Comparison of ENCODE assay signal across 23 cellular contexts in genomic region chr9:15137089-15137488, GRCh38.
"Had no signal": no experiment of that assay in that cellular context is flagged by ENCODE, and none has a peak within 500 bp of the region (broad histone marks: within the 10 kb centered on the region; RNA-seq: fewer than 3 reads in every experiment).

No MANE protein-coding gene starts in this region.

- H3K4me1 ChIP-seq: breast epithelium, parathyroid adenoma, testis had no signal

- H3K4me2 ChIP-seq: smooth muscle cell had no signal

- H3K27me3 ChIP-seq: ascending aorta, breast epithelium, esophagus muscularis mucosa, gastroesophageal sphincter, heart left ventricle, stomach, testis, upper lobe of left lung had no signal

- H3K9me3 ChIP-seq: ascending aorta, breast epithelium, esophagus muscularis mucosa, gastroesophageal sphincter, heart left ventricle, stomach, testis, upper lobe of left lung had no signal

- H3K36me3 Mint-ChIP-seq: activated naive CD4-positive, alpha-beta T cell treated with anti-CD3 and anti-CD28 coated beads, Interleukin-2, amount 10 ng/mL, durations not matched to agents 7 days and 5 days; natural killer cell; stimulated activated effector memory CD8-positive, alpha-beta T cell treated with anti-CD3 and anti-CD28 coated beads, Interleukin-12 subunit alpha, Interleukin-12 subunit beta, amount 100 ng/mL, for 72 hours had no signal

- H3K36me3 ChIP-seq: ascending aorta, breast epithelium, esophagus muscularis mucosa, gastroesophageal sphincter, heart left ventricle, stomach, upper lobe of left lung had no signal

- H3K27ac ChIP-seq: ascending aorta, breast epithelium, esophagus muscularis mucosa, gastroesophageal sphincter, heart left ventricle, parathyroid adenoma, stomach, testis, upper lobe of left lung had no signal

- FAIRE-seq: endothelial cell of umbilical vein, TTC549 had no signal

- H3K9me3 Mint-ChIP-seq: activated B cell treated with CpG ODN at 0.5 μM for 24 hours; activated CD8-positive, alpha-beta T cell treated with anti-CD3 and anti-CD28 coated beads for 36 hours; activated naive CD4-positive, alpha-beta T cell treated with anti-CD3 and anti-CD28 coated beads, Interleukin-2, amount 10 ng/mL, durations not matched to agents 7 days and 5 days; activated T-cell treated with anti-CD3 and anti-CD28 coated beads, Interleukin-2, amount 50 U/mL, for 4 hours; natural killer cell; stimulated activated effector memory CD8-positive, alpha-beta T cell treated with anti-CD3 and anti-CD28 coated beads, Interleukin-12 subunit alpha, Interleukin-12 subunit beta, amount 100 ng/mL, for 72 hours had no signal

- H3K27me3 Mint-ChIP-seq: activated CD8-positive, alpha-beta T cell treated with anti-CD3 and anti-CD28 coated beads for 36 hours; activated naive CD4-positive, alpha-beta T cell treated with anti-CD3 and anti-CD28 coated beads, Interleukin-2, amount 10 ng/mL, durations not matched to agents 7 days and 5 days had no signal

- H3K27ac Mint-ChIP-seq: activated B cell treated with CpG ODN at 0.5 μM for 24 hours; activated CD8-positive, alpha-beta T cell treated with anti-CD3 and anti-CD28 coated beads for 36 hours; activated naive CD4-positive, alpha-beta T cell treated with anti-CD3 and anti-CD28 coated beads, Interleukin-2, amount 10 ng/mL, durations not matched to agents 7 days and 5 days; natural killer cell; stimulated activated effector memory CD8-positive, alpha-beta T cell treated with anti-CD3 and anti-CD28 coated beads, Interleukin-12 subunit alpha, Interleukin-12 subunit beta, amount 100 ng/mL, for 72 hours had no signal

- ATAC-seq: gastroesophageal sphincter; heart left ventricle; left cardiac atrium; natural killer cell; sciatic nerve; stimulated activated effector memory CD8-positive, alpha-beta T cell treated with anti-CD3 and anti-CD28 coated beads, Interleukin-12 subunit alpha, Interleukin-12 subunit beta, amount 100 ng/mL, for 72 hours had no signal

- H3K4me3 Mint-ChIP-seq: activated B cell treated with CpG ODN at 0.5 μM for 24 hours; activated CD8-positive, alpha-beta T cell treated with anti-CD3 and anti-CD28 coated beads for 36 hours; activated naive CD4-positive, alpha-beta T cell treated with anti-CD3 and anti-CD28 coated beads, Interleukin-2, amount 10 ng/mL, durations not matched to agents 7 days and 5 days; activated T-cell treated with anti-CD3 and anti-CD28 coated beads, Interleukin-2, amount 50 U/mL, for 4 hours; natural killer cell; stimulated activated effector memory CD8-positive, alpha-beta T cell treated with anti-CD3 and anti-CD28 coated beads, Interleukin-12 subunit alpha, Interleukin-12 subunit beta, amount 100 ng/mL, for 72 hours had no signal

- H3K79me2 ChIP-seq: parathyroid adenoma had no signal

- H3K4me3 ChIP-seq: ascending aorta, breast epithelium, esophagus muscularis mucosa, gastroesophageal sphincter, heart left ventricle, smooth muscle cell, stomach, testis, upper lobe of left lung had no signal

- H2AFZ ChIP-seq: parathyroid adenoma had no signal

- H3K9ac ChIP-seq: parathyroid adenoma had no signal

- DNase-seq: activated B cell treated with CpG ODN at 0.5 μM for 24 hours; activated naive CD4-positive, alpha-beta T cell treated with anti-CD3 and anti-CD28 coated beads, Interleukin-2, amount 10 ng/mL, durations not matched to agents 7 days and 5 days; activated T-cell treated with anti-CD3 and anti-CD28 coated beads, Interleukin-2, amount 50 U/mL, for 4 hours; cerebellar nuclear complex; effector CD8-positive, alpha-beta T cell; heart left ventricle; left cardiac atrium; natural killer cell; stimulated activated CD4-positive, alpha-beta T cell treated with anti-CD3 and anti-CD28 coated beads, Interleukin-4, amount 100 ng/mL, for 24 hours; stomach; testis; upper lobe of left lung had no signal
